1 cellular context compared by ENCODE assay signal in genomic region chr20:64220891-64221527, GRCh38.
TF ChIP-seq lines count a peak whose summit lies in the region.

No MANE protein-coding gene starts in this region.

TF ChIP-seq in HepG2, 621 proteins besides CTCF, POLR2A, EP300 and RAD21 (continued from another document):
- TF ChIP-seq TIGD3 (CRISPR knock-in tag; IDR thresholded peaks at IDR 0.05; ENCODE audit: borderline replicate concordance) (0 out of 2 replicates have a peak, but pooled peaks have one; percentile 32), ZNF775 (CRISPR knock-in tag; IDR thresholded peaks at IDR 0.05; ENCODE audit: borderline replicate concordance) (no peak), ZNF703 (CRISPR knock-in tag; IDR thresholded peaks at IDR 0.05; ENCODE audit: borderline replicate concordance) (no peak), RERE (CRISPR knock-in tag; IDR thresholded peaks at IDR 0.05; ENCODE audit: low read depth) (no peak), ZFY (CRISPR knock-in tag; IDR thresholded peaks at IDR 0.05) (peak; percentile 34; the same call in 1 of the 2 replicates), KMT2A (CRISPR knock-in tag; IDR thresholded peaks at IDR 0.05) (peak; percentile 46; the same call in 1 of the 2 replicates), JUNB (CRISPR knock-in tag; IDR thresholded peaks at IDR 0.05; ENCODE audit: borderline replicate concordance) (no peak), KDM6A (CRISPR knock-in tag; IDR thresholded peaks at IDR 0.05; ENCODE audit: low read depth) (peak; percentile 58; the same call in 1 of the 2 replicates), HNF4G (IDR thresholded peaks at IDR 0.05; ENCODE audit: borderline replicate concordance, low read depth, low read length) (peak; percentile 85), HNF4G (CRISPR knock-in tag; IDR thresholded peaks at IDR 0.05; ENCODE audit: borderline replicate concordance, low read depth) (peak; percentile 75; the same call in 1 of the 2 replicates), MTA1 (CRISPR knock-in tag; IDR thresholded peaks at IDR 0.05; ENCODE audit: borderline replicate concordance) (peak; percentile 26; the same call in 1 of the 2 replicates), THAP11 (CRISPR knock-in tag; IDR thresholded peaks at IDR 0.05) (peak; percentile 23; the same call in 1 of the 2 replicates), ZEB1 (IDR thresholded peaks at IDR 0.05; ENCODE audit: insufficient replicate concordance, low read depth) (peak; percentile 32), SNAPC2 (CRISPR knock-in tag; IDR thresholded peaks at IDR 0.05) (0 out of 2 replicates have a peak, but pooled peaks have one; percentile 54), ZNF878 (CRISPR knock-in tag; IDR thresholded peaks at IDR 0.05) (no peak), ZBED4 (CRISPR knock-in tag; IDR thresholded peaks at IDR 0.05; ENCODE audit: borderline replicate concordance) (no peak), RXRB (CRISPR knock-in tag; IDR thresholded peaks at IDR 0.05; ENCODE audit: borderline replicate concordance) (peak; percentile 54; the same call in 1 of the 2 replicates), KMT2B (CRISPR knock-in tag; IDR thresholded peaks at IDR 0.05) (no peak), PLRG1 (conservative IDR thresholded peaks at IDR 0.05) (no peak), KDM5B (CRISPR knock-in tag; IDR thresholded peaks at IDR 0.05; ENCODE audit: borderline replicate concordance) (0 out of 2 replicates have a peak, but pooled peaks have one; percentile 51), ELF1 (CRISPR knock-in tag; IDR thresholded peaks at IDR 0.05) (0 out of 2 replicates have a peak, but pooled peaks have one; percentile 31), ZBTB25 (CRISPR knock-in tag; IDR thresholded peaks at IDR 0.05) (no peak), NFATC3 (CRISPR knock-in tag; IDR thresholded peaks at IDR 0.05) (no peak), ZBTB4 (CRISPR knock-in tag; IDR thresholded peaks at IDR 0.05; ENCODE audit: borderline replicate concordance) (no peak), KLF13 (CRISPR knock-in tag; IDR thresholded peaks at IDR 0.05) (0 out of 2 replicates have a peak, but pooled peaks have one; percentile 32), ERF (CRISPR knock-in tag; IDR thresholded peaks at IDR 0.05) (peak; percentile 23; the same call in 1 of the 2 replicates), FOXA1 (IDR thresholded peaks at IDR 0.05) (no peak), FOXA1 (CRISPR knock-in tag; IDR thresholded peaks at IDR 0.05) (0 out of 2 replicates have a peak, but pooled peaks have one; percentile 11), SOX5 (CRISPR knock-in tag; IDR thresholded peaks at IDR 0.05; ENCODE audit: borderline replicate concordance) (peak; percentile 46; the same call in 1 of the 2 replicates), SP4 (CRISPR knock-in tag; IDR thresholded peaks at IDR 0.05) (peak; percentile 80), KDM1A (CRISPR knock-in tag; IDR thresholded peaks at IDR 0.05) (0 out of 2 replicates have a peak, but pooled peaks have one; percentile 19), ZNF446 (CRISPR knock-in tag; IDR thresholded peaks at IDR 0.05) (no peak), ZSCAN25 (CRISPR knock-in tag; IDR thresholded peaks at IDR 0.05) (no peak), HDAC1 (CRISPR knock-in tag; IDR thresholded peaks at IDR 0.05) (peak; percentile 81), SALL1 (CRISPR knock-in tag; IDR thresholded peaks at IDR 0.05) (peak; percentile 85), ZKSCAN8 (CRISPR knock-in tag; IDR thresholded peaks at IDR 0.05; ENCODE audit: borderline replicate concordance) (0 out of 2 replicates have a peak, but pooled peaks have one; percentile 34), FOSL2 (CRISPR knock-in tag; IDR thresholded peaks at IDR 0.05) (0 out of 2 replicates have a peak, but pooled peaks have one; percentile 9), ZNF609 (CRISPR knock-in tag; IDR thresholded peaks at IDR 0.05; ENCODE audit: borderline replicate concordance) (0 out of 2 replicates have a peak, but pooled peaks have one; percentile 58)
